10 cellular contexts compared by ENCODE assay signal in the genomic region with DNA sequence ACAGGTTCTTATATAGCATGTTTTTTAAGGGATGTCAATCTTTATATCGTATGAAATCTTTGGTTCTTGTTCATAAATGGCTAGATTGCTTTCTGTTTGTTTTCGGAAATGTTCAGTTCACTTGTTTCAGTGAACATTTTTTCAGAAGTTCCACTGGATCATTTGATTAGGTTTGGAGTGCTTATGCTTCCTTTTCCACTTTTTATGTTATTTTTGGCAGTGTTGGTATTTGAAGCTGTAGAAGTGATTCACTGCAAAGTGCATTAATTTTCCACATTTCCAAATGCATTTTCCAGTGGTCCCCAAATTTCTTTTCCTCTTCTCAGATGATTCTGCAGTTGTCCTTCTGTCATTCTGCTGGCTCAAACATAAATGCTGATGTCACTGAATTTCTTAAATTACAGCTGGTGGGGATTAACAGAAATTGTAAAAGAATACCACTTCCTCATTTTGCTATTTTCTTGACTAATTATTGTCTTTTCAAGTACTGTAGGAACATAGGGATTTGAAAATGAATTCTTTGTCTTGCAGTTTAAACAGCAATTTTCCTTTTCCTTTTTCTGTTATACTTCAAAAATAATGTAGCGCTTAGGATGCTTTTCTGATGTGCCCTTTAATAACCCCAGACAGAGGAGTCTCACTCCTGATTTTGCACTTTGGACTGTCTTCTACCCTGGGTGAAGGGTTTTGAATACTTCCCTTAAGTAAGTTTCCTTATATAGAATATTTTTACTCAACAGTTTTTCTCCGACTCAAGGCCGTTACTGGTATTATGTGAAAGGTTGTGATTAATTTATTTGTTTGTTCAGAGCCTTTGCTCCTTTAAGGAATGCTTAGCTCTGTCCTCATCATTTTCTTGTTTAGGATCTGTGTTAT. TPM values are rescaled to one million over a fixed set of nuclear protein-coding genes. Genes with fewer than 3 reads are reported as not detected.
DNase-seq lines count a peak whose midpoint lies in the region; ATAC-seq lines count a peak whose summit lies in the region.
"Had no signal": no experiment of that assay in that cellular context is flagged by ENCODE, and none has a peak within 500 bp of the region (broad histone marks: within the 10 kb centered on the region; RNA-seq: fewer than 3 reads in every experiment).

No MANE protein-coding gene starts in this region.

- no peaks in the 10 kb centered on the region for H3K36me3 ChIP-seq in adipocyte (ENCODE audit: control insufficient read depth, insufficient read depth, low read length, severe bottlenecking)
- no peaks in the 10 kb centered on the region for H3K36me3 ChIP-seq in mucosa of rectum (ENCODE audit: control insufficient read depth in 2 of 2, insufficient read depth in 2 of 2, low read length in 2 of 2)
- H3K36me3 ChIP-seq: BE2C had no signal

- H3K27me3 ChIP-seq in adipocyte (replicated peaks; ENCODE audit: control insufficient read depth, insufficient read depth, low read length) (no peaks in the 10 kb centered on the region), mucosa of rectum (ENCODE audit: control insufficient read depth in 2 of 2, insufficient read depth in 2 of 2, low read length in 2 of 2) (no peaks in the 10 kb centered on the region)
- H3K27me3 ChIP-seq: BE2C had no signal

- H3K4me1 ChIP-seq in adipocyte (ENCODE audit: control insufficient read depth, insufficient read depth, low read length) (peaks cover 52% of the 10 kb centered on the region), mucosa of rectum (ENCODE audit: control insufficient read depth in 2 of 2, insufficient read depth in 2 of 2, low read length in 2 of 2) (peaks cover 0 to 3% of the 10 kb centered on the region in 2 donors)

- peaks cover 10% of the 10 kb centered on the region for H3K4me1 Mint-ChIP-seq in activated T-helper 2 cell treated with anti-CD3 and anti-CD28 coated beads, Interferon-gamma antibody, Interleukin-2, Interleukin-4, amounts not matched to agents 10 μg/mL and 5 μg/mL and 100 μg/mL, durations not matched to agents 14 hours and 24 hours and 36 hours (ENCODE audit: low read depth)

- ATAC-seq in HG03135 (IDR thresholded peaks at IDR 0.05; ENCODE audit: unreplicated experiment), result peak; percentile 50
- ATAC-seq: activated CD8-positive, alpha-beta memory T cell treated with anti-CD3 and anti-CD28 coated beads, Interleukin-2, amount 10 ng/mL, durations not matched to agents 7 days and 5 days had no signal

- peak overlapping the region; percentile 40 for H3K4me3 ChIP-seq in adipocyte (ENCODE audit: low read length)
- H3K4me3 ChIP-seq in mucosa of rectum (ENCODE audit: low read length in 2 of 2), result no peak overlapping the region

- H3K9me3 Mint-ChIP-seq in activated T-helper 2 cell treated with anti-CD3 and anti-CD28 coated beads, Interferon-gamma antibody, Interleukin-2, Interleukin-4, amounts not matched to agents 10 μg/mL and 5 μg/mL and 100 μg/mL, durations not matched to agents 14 hours and 24 hours and 36 hours, result no peaks in the 10 kb centered on the region

- no peak overlapping the region for H3K4me3 Mint-ChIP-seq in activated T-helper 2 cell treated with anti-CD3 and anti-CD28 coated beads, Interferon-gamma antibody, Interleukin-2, Interleukin-4, amounts not matched to agents 10 μg/mL and 5 μg/mL and 100 μg/mL, durations not matched to agents 14 hours and 24 hours and 36 hours (ENCODE audit: low read depth)
- H3K4me3 Mint-ChIP-seq: activated CD8-positive, alpha-beta memory T cell treated with anti-CD3 and anti-CD28 coated beads, Interleukin-2, amount 10 ng/mL, durations not matched to agents 7 days and 5 days had no signal

- H3K27me3 Mint-ChIP-seq in activated T-helper 2 cell treated with anti-CD3 and anti-CD28 coated beads, Interferon-gamma antibody, Interleukin-2, Interleukin-4, amounts not matched to agents 10 μg/mL and 5 μg/mL and 100 μg/mL, durations not matched to agents 14 hours and 24 hours and 36 hours (ENCODE audit: low read depth), result peaks cover 4% of the 10 kb centered on the region
- H3K27me3 Mint-ChIP-seq: activated CD8-positive, alpha-beta memory T cell treated with anti-CD3 and anti-CD28 coated beads, Interleukin-2, amount 10 ng/mL, durations not matched to agents 7 days and 5 days had no signal

- peak overlapping the region; percentile 57 to 65 for H3K27ac ChIP-seq in mucosa of rectum (ENCODE audit: low read depth in 2 of 2, low read length in 2 of 2)

- H3K9ac ChIP-seq in adipocyte (ENCODE audit: low read length) (peak overlapping the region; percentile 62), mucosa of rectum (ENCODE audit: low read depth in 1 of 2, low read length in 2 of 2) (no peak overlapping the region)

- DNase-seq in AML-193 (lab: John Stamatoyannopoulos, UW) (peak; percentile 57 to 71), adipocyte (ENCODE audit: low read depth) (no peak), NCI-H345 (lab: John Stamatoyannopoulos, UW) (no peak), AG08395 (ENCODE audit: low spot score) (no peak), NCI-H446 (lab: John Stamatoyannopoulos, UW) (no peak)
- DNase-seq in activated T-helper 2 cell treated with anti-CD3 and anti-CD28 coated beads, Interferon-gamma antibody, Interleukin-2, Interleukin-4, amounts not matched to agents 10 μg/mL and 5 μg/mL and 100 μg/mL, durations not matched to agents 14 hours and 24 hours and 36 hours (ENCODE audit: low spot score), result no peak
- DNase-seq: activated CD8-positive, alpha-beta memory T cell treated with anti-CD3 and anti-CD28 coated beads, Interleukin-2, amount 10 ng/mL, durations not matched to agents 7 days and 5 days had no signal

- H3K27ac Mint-ChIP-seq in activated T-helper 2 cell treated with anti-CD3 and anti-CD28 coated beads, Interferon-gamma antibody, Interleukin-2, Interleukin-4, amounts not matched to agents 10 μg/mL and 5 μg/mL and 100 μg/mL, durations not matched to agents 14 hours and 24 hours and 36 hours, result no peak overlapping the region
- H3K27ac Mint-ChIP-seq: activated CD8-positive, alpha-beta memory T cell treated with anti-CD3 and anti-CD28 coated beads, Interleukin-2, amount 10 ng/mL, durations not matched to agents 7 days and 5 days had no signal

- no peaks in the 10 kb centered on the region for H3K9me3 ChIP-seq in adipocyte (ENCODE audit: control insufficient read depth, low read length)
- H3K9me3 ChIP-seq in mucosa of rectum (ENCODE audit: control insufficient read depth in 2 of 2, low read length in 2 of 2), result no peaks in the 10 kb centered on the region
- H3K9me3 ChIP-seq: BE2C had no signal

- intact Hi-C loops in activated T-helper 2 cell treated with anti-CD3 and anti-CD28 coated beads, Interferon-gamma antibody, Interleukin-2, Interleukin-4, amounts not matched to agents 10 μg/mL and 5 μg/mL and 100 μg/mL, durations not matched to agents 14 hours and 24 hours and 36 hours (cut with micrococcal nuclease), result no loop called here

- H3K36me3 Mint-ChIP-seq in activated T-helper 2 cell treated with anti-CD3 and anti-CD28 coated beads, Interferon-gamma antibody, Interleukin-2, Interleukin-4, amounts not matched to agents 10 μg/mL and 5 μg/mL and 100 μg/mL, durations not matched to agents 14 hours and 24 hours and 36 hours (ENCODE audit: low read depth), result no peaks in the 10 kb centered on the region
- H3K36me3 Mint-ChIP-seq: activated CD8-positive, alpha-beta memory T cell treated with anti-CD3 and anti-CD28 coated beads, Interleukin-2, amount 10 ng/mL, durations not matched to agents 7 days and 5 days had no signal

RNA-seq across cellular contexts. Expression of gene MITF, which starts 24.9 kb away (rescaled TPM):
- total RNA-seq in activated T-helper 2 cell treated with anti-CD3 and anti-CD28 coated beads, Interferon-gamma antibody, Interleukin-2, Interleukin-4, amounts not matched to agents 10 μg/mL and 5 μg/mL and 100 μg/mL, durations not matched to agents 14 hours and 24 hours and 36 hours, result 0.07 and 0.28 TPM in 2 replicates
- total RNA-seq: activated CD8-positive, alpha-beta memory T cell treated with anti-CD3 and anti-CD28 coated beads, Interleukin-2, amount 10 ng/mL, durations not matched to agents 7 days and 5 days had no signal

Comparison
In these comparisons a context has a peak if more than half of its experiments do, and no peak if none do; other contexts are left out.
1. DNase-seq: peak in AML-193 (2 of 2); none in adipocyte (single experiment), NCI-H345 (single experiment), activated T-helper 2 cell treated with anti-CD3 and anti-CD28 coated beads, Interferon-gamma antibody, Interleukin-2, Interleukin-4, amounts not matched to agents 10 μg/mL and 5 μg/mL and 100 μg/mL, durations not matched to agents 14 hours and 24 hours and 36 hours (single experiment), AG08395 (single experiment) and NCI-H446 (0 of 2).